In the genomic region with DNA sequence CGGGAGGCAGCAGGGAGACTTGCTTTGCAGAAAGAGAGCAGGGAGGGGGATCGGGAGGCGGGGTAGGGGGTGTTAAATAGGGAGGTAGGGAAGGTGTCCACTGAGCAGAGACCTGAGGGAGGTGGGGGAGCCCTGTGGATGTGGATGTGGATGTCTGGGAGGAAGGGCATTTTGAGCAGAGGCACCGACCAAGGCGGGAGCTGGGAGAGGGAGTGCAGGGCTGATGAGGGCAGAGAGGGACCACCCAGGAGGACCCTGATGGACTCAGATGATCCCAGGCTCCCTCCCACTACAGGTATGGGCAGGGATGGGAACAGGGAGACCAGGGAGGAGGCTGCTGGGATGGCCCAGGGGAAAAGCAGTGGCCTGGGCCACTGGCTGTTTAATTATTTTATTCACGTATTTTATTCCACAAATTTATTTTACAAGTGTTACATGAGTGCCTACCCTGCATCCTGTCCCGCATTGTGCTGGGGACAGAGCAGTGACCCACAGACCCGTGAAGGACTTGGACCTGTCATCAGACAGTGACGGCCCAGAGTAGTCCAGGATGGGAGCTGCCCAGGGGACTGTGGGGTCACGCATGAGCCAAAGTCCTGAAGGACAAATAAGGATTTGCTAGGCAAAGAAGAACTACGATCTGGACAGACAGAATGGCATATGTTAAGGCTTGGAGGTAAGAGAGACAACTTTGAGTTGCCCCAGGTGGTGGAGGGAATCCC, we compare ENCODE assay signal across 17 cellular contexts. TPM values are rescaled to one million over a fixed set of nuclear protein-coding genes. Genes with fewer than 3 reads are reported as not detected.
DNase-seq lines count a peak whose midpoint lies in the region; ATAC-seq and TF ChIP-seq lines count a peak whose summit lies in the region.
"Had no signal": no experiment of that assay in that cellular context is flagged by ENCODE, and none has a peak within 500 bp of the region (broad histone marks: within the 10 kb centered on the region; RNA-seq: fewer than 3 reads in every experiment).

No MANE protein-coding gene starts in this region.

- no peak for ATAC-seq in lower lobe of right lung
- ATAC-seq: psoas muscle had no signal

- H3K4me1 ChIP-seq in left ventricle myocardium inferior, result peaks cover 86% of the 10 kb centered on the region
- peaks cover 80% of the 10 kb centered on the region for H3K4me1 ChIP-seq in lower lobe of right lung

- peak overlapping the region; percentile 22 for H3K27ac Mint-ChIP-seq in activated naive CD8-positive, alpha-beta T cell
- H3K27ac Mint-ChIP-seq in type B pancreatic cell, result peak overlapping the region; percentile 23

- H3K36me3 Mint-ChIP-seq in activated naive CD8-positive, alpha-beta T cell, result peaks cover 6% of the 10 kb centered on the region
- H3K36me3 Mint-ChIP-seq in type B pancreatic cell, result peaks cover 8% of the 10 kb centered on the region

- peaks cover 29% of the 10 kb centered on the region for H3K36me3 ChIP-seq in left ventricle myocardium inferior
- peaks cover 22% of the 10 kb centered on the region for H3K36me3 ChIP-seq in lower lobe of right lung

- no peaks in the 10 kb centered on the region for H3K9me3 ChIP-seq in left ventricle myocardium inferior (replicated peaks)
- no peaks in the 10 kb centered on the region for H3K9me3 ChIP-seq in lower lobe of right lung
- H3K9me3 ChIP-seq: mucosa of descending colon, psoas muscle, tibial nerve had no signal

- H3K27me3 Mint-ChIP-seq in activated naive CD8-positive, alpha-beta T cell, result no peaks in the 10 kb centered on the region
- H3K27me3 Mint-ChIP-seq in type B pancreatic cell, result no peaks in the 10 kb centered on the region

- peak overlapping the region; percentile 76 for H3K27ac ChIP-seq in left ventricle myocardium inferior (replicated peaks)
- H3K27ac ChIP-seq in lower lobe of right lung, result peak overlapping the region; percentile 79
- H3K27ac ChIP-seq: psoas muscle had no signal

- DNase-seq in left ventricle myocardium inferior, result no peak
- no peak for DNase-seq in cardiac septum (ENCODE audit: low spot score)
- peak; percentile 28 for DNase-seq in lower lobe of right lung
- DNase-seq in type B pancreatic cell (ENCODE audit: extremely low spot score, unreplicated experiment), result no peak
- no peak for DNase-seq in SW480 (ENCODE audit: low spot score)
- no peak for DNase-seq in amygdala (lab: John Stamatoyannopoulos, UW)
- no peak for DNase-seq in stimulated activated CD4-positive, alpha-beta T cell treated with anti-CD3 and anti-CD28 coated beads, Interleukin-12 subunit alpha, Interleukin-12 subunit beta, amount 100 ng/mL, for 4 hours
- DNase-seq: activated CD8-positive, alpha-beta memory T cell treated with anti-CD3 and anti-CD28 coated beads, Interleukin-2, amount 50 U/mL, for 48 hours; islet precursor cell; NCI-H1930; NCI-H748 treated with DMSO at 0.1 percent for 48 hours had no signal

- no peaks in the 10 kb centered on the region for H3K27me3 ChIP-seq in left ventricle myocardium inferior (ENCODE audit: low read depth)
- no peaks in the 10 kb centered on the region for H3K27me3 ChIP-seq in lower lobe of right lung (ENCODE audit: low read depth)
- H3K27me3 ChIP-seq: tibial nerve had no signal

- H3K9me3 Mint-ChIP-seq in activated naive CD8-positive, alpha-beta T cell (ENCODE audit: low read depth), result no peaks in the 10 kb centered on the region
- H3K9me3 Mint-ChIP-seq in type B pancreatic cell, result no peaks in the 10 kb centered on the region

- H3K4me3 ChIP-seq in left ventricle myocardium inferior, result no peak overlapping the region
- no peak overlapping the region for H3K4me3 ChIP-seq in lower lobe of right lung
- H3K4me3 ChIP-seq: mucosa of descending colon, psoas muscle, tibial nerve had no signal

- intact Hi-C loops in left ventricle myocardium inferior (cut with micrococcal nuclease) (no loop called here), cardiac septum (cut with DNase I) (no loop called here), lower lobe of right lung (cut with DNase I) (no loop called here)

- no peak for TF ChIP-seq CTCF in left ventricle myocardium inferior (IDR thresholded peaks at IDR 0.05; ENCODE audit: borderline replicate concordance)
- no peak for TF ChIP-seq CTCF in lower lobe of right lung (IDR thresholded peaks at IDR 0.05)
- no peak for TF ChIP-seq CTCF in type B pancreatic cell (conservative IDR thresholded peaks at IDR 0.05)

- peaks cover 59% of the 10 kb centered on the region for H3K4me1 Mint-ChIP-seq in activated naive CD8-positive, alpha-beta T cell (ENCODE audit: low read depth)
- peaks cover 31% of the 10 kb centered on the region for H3K4me1 Mint-ChIP-seq in type B pancreatic cell (ENCODE audit: unreplicated experiment)

- no peak overlapping the region for H3K4me3 Mint-ChIP-seq in activated naive CD8-positive, alpha-beta T cell
- H3K4me3 Mint-ChIP-seq in type B pancreatic cell, result no peak overlapping the region

RNA-seq across cellular contexts. Expression of a gene that starts 5.3 kb away (rescaled TPM):
- total RNA-seq in left ventricle myocardium inferior (26.2 TPM), cardiac septum (38.3 TPM), lower lobe of right lung (90.7 TPM), type B pancreatic cell (ENCODE audit: low replicate concordance) (35.2 and 79.6 TPM in 2 replicates)

RNA-seq across cellular contexts. Expression of a gene that starts 24.9 kb away (rescaled TPM):
- total RNA-seq in left ventricle myocardium inferior (52.8 TPM), cardiac septum (58.7 TPM), lower lobe of right lung (9.8 TPM), type B pancreatic cell (ENCODE audit: low replicate concordance) (0.88 and 1.1 TPM in 2 replicates)

RNA-seq across cellular contexts. Expression of a gene that starts 36.1 kb away (rescaled TPM):
- total RNA-seq in left ventricle myocardium inferior, result 3.4 TPM
- total RNA-seq in cardiac septum, result 4.9 TPM
- total RNA-seq in lower lobe of right lung, result 28.1 TPM
- 15.1 and 17.1 TPM in 2 replicates for total RNA-seq in type B pancreatic cell (ENCODE audit: low replicate concordance)
- total RNA-seq: glomerular endothelial cell; T-helper 1 cell treated with Interleukin-12 subunit alpha and Interleukin-12 subunit beta and Interleukin-4 antibody, amounts not matched to agents 30 ng/mL and 1 ng/mL, for 36 hours had no signal

RNA-seq across cellular contexts. Expression of a gene that starts 41.4 kb away (rescaled TPM):
- total RNA-seq in left ventricle myocardium inferior (3.2 TPM), cardiac septum (4.0 TPM), lower lobe of right lung (12.1 TPM), type B pancreatic cell (ENCODE audit: low replicate concordance) (5.8 and 6.5 TPM in 2 replicates)
